15 cellular contexts compared by ENCODE assay signal in the genomic region with DNA sequence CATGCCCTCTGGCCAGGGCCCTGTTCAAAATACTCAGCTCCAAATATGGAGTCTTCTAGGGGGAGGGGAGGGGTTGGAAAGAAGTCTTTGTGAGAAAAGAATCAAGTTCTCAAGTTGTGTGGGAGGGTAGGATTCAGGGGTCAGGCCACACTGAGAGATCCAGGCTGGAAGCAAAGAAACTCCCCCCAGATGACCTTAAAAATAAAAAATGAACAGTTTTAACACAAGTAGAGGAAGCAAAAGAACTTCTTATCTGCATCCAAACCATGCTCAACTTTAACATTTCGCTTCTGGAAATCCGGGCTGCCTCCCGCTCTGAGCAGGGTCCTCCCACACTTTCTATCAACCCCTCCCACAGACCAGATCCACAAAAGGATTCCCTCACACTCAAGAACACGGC. TPM values are rescaled to one million over a fixed set of nuclear protein-coding genes. Genes with fewer than 3 reads are reported as not detected.
DNase-seq lines count a peak whose midpoint lies in the region; ATAC-seq, FAIRE-seq and TF ChIP-seq lines count a peak whose summit lies in the region.
"Had no signal": no experiment of that assay in that cellular context is flagged by ENCODE, and none has a peak within 500 bp of the region (broad histone marks: within the 10 kb centered on the region; RNA-seq: fewer than 3 reads in every experiment).

No MANE protein-coding gene starts in this region.

- H3K4me1 ChIP-seq in liver (ENCODE audit: control insufficient read depth in 4 of 4, insufficient read depth in 4 of 4, low read length in 3 of 4) (peaks cover 0 to 2% (median 0%) of the 10 kb centered on the region in 4 donors), HepG2 (ENCODE audit: insufficient read depth, low read length) (no peaks in the 10 kb centered on the region), esophagus muscularis mucosa (peaks cover 69 to 84% (median 82%) of the 10 kb centered on the region in 4 donors), vagina (peaks cover 58% of the 10 kb centered on the region)

- H3K9me3 ChIP-seq in liver (ENCODE audit: control insufficient read depth in 4 of 4, low read length in 3 of 4) = no peaks in the 10 kb centered on the region
- H3K9me3 ChIP-seq in HepG2 (ENCODE audit: low read length) = no peaks in the 10 kb centered on the region
- H3K9me3 ChIP-seq in esophagus muscularis mucosa = no peaks in the 10 kb centered on the region
- H3K9me3 ChIP-seq in vagina = no peaks in the 10 kb centered on the region

- no peak for TF ChIP-seq EP300 in HepG2 (IDR thresholded peaks at IDR 0.05; ENCODE audit: low read depth in 2 of 2, low read length in 2 of 2)
- no peak for TF ChIP-seq EP300 in HepG2 (CRISPR knock-in tag; IDR thresholded peaks at IDR 0.05; ENCODE audit: borderline replicate concordance)
- TF ChIP-seq EP300 in esophagus muscularis mucosa (IDR thresholded peaks at IDR 0.05) = no peak

- H3K9me3 Mint-ChIP-seq in naive B cell = no peaks in the 10 kb centered on the region
- H3K9me3 Mint-ChIP-seq: activated CD4-positive, alpha-beta memory T cell treated with anti-CD3 and anti-CD28 coated beads, Interleukin-2, amount 10 ng/mL, durations not matched to agents 7 days and 5 days had no signal

- ATAC-seq in HepG2 = no peak
- no peak for ATAC-seq in naive B cell (ENCODE audit: low read depth in 2 of 2)
- ATAC-seq in HG02571 (IDR thresholded peaks at IDR 0.05; ENCODE audit: unreplicated experiment) = no peak

- CTCF ChIA-PET in HepG2 (lab: Yijun Ruan, JAX; ENCODE audit: low intra/inter-chr PET ratio, low total read pairs) = no interaction called here

- intact Hi-C loops in HepG2 (cut with micrococcal nuclease; ENCODE audit: unreplicated experiment) = no loop called here
- intact Hi-C loops in esophagus muscularis mucosa (cut with DNase I) = no loop called here
- intact Hi-C loops in vagina (cut with DNase I) = loop anchor here (5.0 kb wide), 1 partner anchor 44 kb away; the partner anchor contains the start of gene CYTH3

- H3K36me3 ChIP-seq in liver (ENCODE audit: control insufficient read depth in 4 of 4, insufficient read depth in 3 of 4, low read depth in 1 of 4, low read length in 3 of 4) = no peaks in the 10 kb centered on the region
- no peaks in the 10 kb centered on the region for H3K36me3 ChIP-seq in HepG2 (replicated peaks in 1 of 2; ENCODE audit: control insufficient read depth in 1 of 2, insufficient read depth in 2 of 2, low read length in 2 of 2)
- H3K36me3 ChIP-seq in esophagus muscularis mucosa = no peaks in the 10 kb centered on the region
- H3K36me3 ChIP-seq in vagina = no peaks in the 10 kb centered on the region

- TF ChIP-seq RAD21 in liver (IDR thresholded peaks at IDR 0.05) = no peak
- TF ChIP-seq RAD21 in HepG2 (CRISPR knock-in tag; IDR thresholded peaks at IDR 0.05) = no peak

- in situ Hi-C loops in HepG2 (cut with HindIII; ENCODE audit: extremely low pct_ligation_motif_present, low pct_unique_long_range_greater_than_20kb) = no loop called here

- H3K27ac ChIP-seq in liver (ENCODE audit: low read depth in 1 of 2, low read length in 2 of 2) = peak overlapping the region in 1 of 2 donors; percentile 6
- H3K27ac ChIP-seq in HepG2 (ENCODE audit: extremely low read length, insufficient read depth, low read length) = no peak overlapping the region
- peak overlapping the region; percentile 55 to 70 (median 62) for H3K27ac ChIP-seq in esophagus muscularis mucosa (replicated peaks in 1 of 4)
- H3K27ac ChIP-seq in vagina = peak overlapping the region; percentile 68

- TF ChIP-seq POLR2A in HepG2 (IDR thresholded peaks at IDR 0.05; ENCODE audit: insufficient read depth in 1 of 2, low read depth in 2 of 2, low read length in 2 of 2) (no peak), esophagus muscularis mucosa (IDR thresholded peaks at IDR 0.05; ENCODE audit: low read depth) (no peak), vagina (IDR thresholded peaks at IDR 0.05) (no peak)

- peaks cover 8% of the 10 kb centered on the region; the same call in 1 of the 2 replicates for H4K20me1 ChIP-seq in HepG2 (ENCODE audit: insufficient read depth, low read length)

- H3K4me3 Mint-ChIP-seq in naive B cell = peak overlapping the region in 4 of 8 donors; percentile 29 to 55 (median 42)
- H3K4me3 Mint-ChIP-seq: activated CD4-positive, alpha-beta memory T cell treated with anti-CD3 and anti-CD28 coated beads, Interleukin-2, amount 10 ng/mL, durations not matched to agents 7 days and 5 days had no signal

- no peak for FAIRE-seq in HepG2 (lab: Jason Lieb, UNC)
- no peak for FAIRE-seq in D721Med (lab: Jason Lieb, UNC)
- FAIRE-seq: bronchial epithelial cell, H1, kidney had no signal

- DNase-seq in HepG2 (ENCODE audit: low spot score) = no peak
- DNase-seq in esophagus muscularis mucosa (ENCODE audit: extremely low spot score) = no peak
- no peak for DNase-seq in naive B cell
- no peak for DNase-seq in vagina (ENCODE audit: extremely low spot score in 2 of 2)
- DNase-seq in DMS53 treated with DMSO at 0.1 percent for 48 hours (lab: John Stamatoyannopoulos, UW; ENCODE audit: unreplicated experiment) = no peak
- DNase-seq in D721Med (ENCODE audit: insufficient read length, low spot score) = no peak
- DNase-seq: activated CD4-positive, alpha-beta memory T cell treated with anti-CD3 and anti-CD28 coated beads, Interleukin-2, amount 10 ng/mL, durations not matched to agents 7 days and 5 days; KG1; kidney; NK-92 treated with Interleukin-12 subunit alpha and Interleukin-12 subunit beta, amount 100 ng/mL, for 24 hours; stimulated activated CD4-positive, alpha-beta T cell treated with anti-CD3 and anti-CD28 coated beads, Interleukin-2, amount 100 ng/mL, for 24 hours had no signal

- no peak overlapping the region for H3K4me2 ChIP-seq in HepG2 (ENCODE audit: low read depth, low read length)

- H3K4me3 ChIP-seq in liver (ENCODE audit: low read depth in 1 of 3, low read length in 3 of 3) (no peak overlapping the region), HepG2 (replicated peaks in 1 of 3; ENCODE audit: insufficient read depth in 1 of 3, low read depth in 2 of 3, low read length in 3 of 3) (no peak overlapping the region), esophagus muscularis mucosa (peak overlapping the region in 3 of 4 donors; percentile 7 to 33 (median 28)), vagina (no peak overlapping the region)

- H3K79me2 ChIP-seq in HepG2 (ENCODE audit: insufficient read depth, low read length) = no peaks in the 10 kb centered on the region

- no TSS peak for BruUV-seq in HepG2 (replicated peaks; lab: Mats Ljungman, UMichigan)

- H3K27ac Mint-ChIP-seq in naive B cell = peak overlapping the region in 4 of 6 donors; percentile 28 to 76 (median 46)
- H3K27ac Mint-ChIP-seq: activated CD4-positive, alpha-beta memory T cell treated with anti-CD3 and anti-CD28 coated beads, Interleukin-2, amount 10 ng/mL, durations not matched to agents 7 days and 5 days had no signal

- H3K9ac ChIP-seq in liver (ENCODE audit: low read depth in 1 of 2, low read length in 2 of 2) (no peak overlapping the region), HepG2 (ENCODE audit: insufficient read depth, low read depth, low read length) (no peak overlapping the region)

- H3K4me1 Mint-ChIP-seq in naive B cell = peaks cover 25 to 35% (median 27%) of the 10 kb centered on the region in 3 donors

- WGBS in liver = 57% methylated on average over 4 of the region's 4 CpGs
- 58% methylated on average over 4 of the region's 4 CpGs for WGBS in HepG2 (ENCODE audit: low lambda C conversion rate)
- WGBS in esophagus muscularis mucosa = 18% methylated on average over 4 of the region's 4 CpGs

- no peaks in the 10 kb centered on the region for H3K36me3 Mint-ChIP-seq in naive B cell

- no peaks in the 10 kb centered on the region for H3K27me3 Mint-ChIP-seq in naive B cell

- H3K27me3 ChIP-seq in liver (ENCODE audit: control insufficient read depth in 4 of 4, insufficient read depth in 4 of 4, low read length in 3 of 4) (no peaks in the 10 kb centered on the region), HepG2 (ENCODE audit: control insufficient read depth in 1 of 2, insufficient read depth in 2 of 2, low read length in 2 of 2) (peaks cover 2 to 28% of the 10 kb centered on the region in 2 experiments; a peak in 4 of 5 replicates), esophagus muscularis mucosa (no peaks in the 10 kb centered on the region), vagina (no peaks in the 10 kb centered on the region)

- POLR2A ChIA-PET in HepG2 (lab: Yijun Ruan, JAX) = no interaction called here

- no peak for TF ChIP-seq CTCF in liver (IDR thresholded peaks at IDR 0.05; ENCODE audit: low read depth, low read length, missing input control)
- TF ChIP-seq CTCF in HepG2 (CRISPR knock-in tag; IDR thresholded peaks at IDR 0.05) = no peak
- TF ChIP-seq CTCF in esophagus muscularis mucosa (IDR thresholded peaks at IDR 0.05) = no peak
- TF ChIP-seq CTCF in vagina (IDR thresholded peaks at IDR 0.05) = no peak
- no peak for TF ChIP-seq CTCF in D721Med (IDR thresholded peaks at IDR 0.05; ENCODE audit: insufficient read depth, missing control alignments)

- H2AFZ ChIP-seq in HepG2 (ENCODE audit: low read length) = no peak overlapping the region

RNA-seq across cellular contexts. Expression of gene CYTH3, which starts 44.1 kb away (rescaled TPM):
- total RNA-seq in liver (1 to 10 TPM; 4.5 to 6.3 TPM), HepG2 (2016; rRNA removed; fragmentation: Illumina TruSeq; extraction: Trizol) (2.8 and 3.8 TPM in 2 replicates), esophagus muscularis mucosa (10 to 100 TPM; 32.0 to 64.6 (median 50.2) TPM), vagina (29.5 TPM)
- polyA plus RNA-seq in liver (1 to 10 TPM; 1.1 to 2.9 TPM), HepG2 (2011; rRNA removed) (3.1 and 4.6 TPM in 2 replicates), naive B cell (ENCODE audit: low read depth in 6 of 6) (1 to 10 TPM; 2.1 to 5.7 (median 2.7) TPM)
- 1.0 and 1.1 TPM in 2 replicates for total RNA-seq in HepG2 (2016; cell fraction: cytosol; rRNA removed; fragmentation: Illumina TruSeq; extraction: Trizol; ENCODE audit: low read depth)
- 2.4 and 2.8 TPM in 2 replicates for total RNA-seq in HepG2 (2016; cell fraction: insoluble cytoplasmic fraction; rRNA removed; fragmentation: Illumina TruSeq; extraction: Trizol)
- 1.7 and 2.4 TPM in 2 replicates for total RNA-seq in HepG2 (2016; cell fraction: membrane; rRNA removed; fragmentation: Illumina TruSeq; extraction: Trizol)
- 3.0 and 3.4 TPM in 2 replicates for total RNA-seq in HepG2 (2016; cell fraction: nucleus; rRNA removed; fragmentation: Illumina TruSeq; extraction: Trizol)
- polyA plus RNA-seq in HepG2 (2011; cell fraction: cytosol; rRNA removed) = 2.6 and 4.2 TPM in 2 replicates
- 8.7 and 13.2 TPM in 2 replicates for polyA plus RNA-seq in HepG2 (2011; cell fraction: nucleus; rRNA removed)
- 1.8 and 2.2 TPM in 2 replicates for polyA plus RNA-seq in HepG2 (2012)
- 0.34 and 0.46 TPM in 2 replicates for polyA plus RNA-seq in HepG2 (2016; cell fraction: cytosol; fragmentation: Illumina TruSeq; extraction: Trizol; ENCODE audit: low read depth)
- polyA plus RNA-seq in HepG2 (2016; cell fraction: insoluble cytoplasmic fraction; fragmentation: Illumina TruSeq; extraction: Trizol; ENCODE audit: low read depth) = 2.3 and 2.5 TPM in 2 replicates
- 1.4 and 1.8 TPM in 2 replicates for polyA plus RNA-seq in HepG2 (2016; cell fraction: membrane; fragmentation: Illumina TruSeq; extraction: Trizol; ENCODE audit: low read depth)
- 5.6 and 6.5 TPM in 2 replicates for polyA plus RNA-seq in HepG2 (2016; cell fraction: nucleus; fragmentation: Illumina TruSeq; extraction: Trizol; ENCODE audit: insufficient read depth, low read depth)
- polyA minus RNA-seq in HepG2 (2011; rRNA and poly(A)+ RNA removed; ENCODE audit: low replicate concordance) = 5.8 and 17.9 TPM in 2 replicates
- polyA minus RNA-seq in HepG2 (2011; cell fraction: cytosol; rRNA and poly(A)+ RNA removed) = 1.9 and 2.3 TPM in 2 replicates
- 2.4 and 3.0 TPM in 2 replicates for polyA minus RNA-seq in HepG2 (2011; cell fraction: nucleus; rRNA and poly(A)+ RNA removed)

Comparison
In these comparisons a context has a peak if more than half of its experiments do, and no peak if none do; other contexts are left out.
1. H3K4me3 ChIP-seq: peak in esophagus muscularis mucosa (3 of 4); none in liver (0 of 3), HepG2 (0 of 3) and vagina (0 of 2).